ENCODE assay signal across 21 cellular contexts in genomic region chr13:111539791-111540446, GRCh38.
A peak's percentile ranks its signal among the peaks of the same experiment; 100 is the strongest.
DNase-seq lines count a peak whose midpoint lies in the region; ATAC-seq and TF ChIP-seq lines count a peak whose summit lies in the region.
"Had no signal": no experiment of that assay in that cellular context is flagged by ENCODE, and none has a peak within 500 bp of the region (broad histone marks: within the 10 kb centered on the region; RNA-seq: fewer than 3 reads in every experiment).

No MANE protein-coding gene starts in this region.

- DNase-seq in NCI-H748 (lab: John Stamatoyannopoulos, UW; ENCODE audit: unreplicated experiment) (peak; percentile 55), NCI-H748 treated with DMSO at 0.1 percent for 48 hours (lab: John Stamatoyannopoulos, UW) (no peak), NB4 (ENCODE audit: low read depth) (peak; percentile 20), coronary artery (ENCODE audit: low spot score) (peak; percentile 63), spleen (peak; percentile 66), NCI-H146 (lab: John Stamatoyannopoulos, UW) (no peak)
- DNase-seq in activated naive CD4-positive, alpha-beta T cell (lab: John Stamatoyannopoulos, UW): no peak
- DNase-seq: BE2C; Caco-2; CD4-positive, CD25-positive, alpha-beta regulatory T cell; HCEC 1CT; Kasumi-1; MM.1S; NCI-H1105 treated with DMSO at 0.1 percent for 48 hours; NCI-H187; NCI-H526 treated with DMSO at 0.1 percent for 48 hours; PC-3; RPMI8226; SHP77 treated with DMSO at 0.1 percent for 48 hours; SK-N-SH had no signal

- TF ChIP-seq CTCF in NB4 (IDR thresholded peaks at IDR 0.05; ENCODE audit: low read depth, low read length): peak; percentile 4
- no peak for TF ChIP-seq CTCF in coronary artery (IDR thresholded peaks at IDR 0.05)
- no peak for TF ChIP-seq CTCF in spleen (IDR thresholded peaks at IDR 0.05 in 8 of 11, conservative IDR thresholded peaks at IDR 0.05 in 3 of 11)

- 83 to 89% (median 83%) methylated on average over 17 of the region's 17 CpGs for WGBS in spleen, 5 donors

- no peak overlapping the region for H3K27ac ChIP-seq in coronary artery
- no peak overlapping the region for H3K27ac ChIP-seq in spleen

- H3K4me3 ChIP-seq in NB4 (ENCODE audit: low read depth, low read length) (no peak overlapping the region), coronary artery (no peak overlapping the region), spleen (no peak overlapping the region)

- peaks cover 0 to 4% (median 0%) of the 10 kb centered on the region in 8 donors for H3K9me3 ChIP-seq in spleen
- H3K9me3 ChIP-seq: BE2C, Caco-2, SK-N-SH had no signal

- H3K36me3 ChIP-seq in spleen: no peaks in the 10 kb centered on the region
- H3K36me3 ChIP-seq: BE2C had no signal

- no peak for ATAC-seq in GM18861 (IDR thresholded peaks at IDR 0.05; ENCODE audit: unreplicated experiment)
- ATAC-seq: PC-3 had no signal

- no peaks in the 10 kb centered on the region for H3K4me1 ChIP-seq in spleen
- H3K4me1 ChIP-seq: BE2C, Caco-2 had no signal

- H3K27me3 ChIP-seq in spleen (replicated peaks in 1 of 7): peaks cover 0 to 58% (median 12%) of the 10 kb centered on the region in 7 donors

- intact Hi-C loops in spleen (cut with DNase I; ENCODE audit: low total_unique reads): no loop called here

- TF ChIP-seq POLR2A in NB4 (IDR thresholded peaks at IDR 0.05; ENCODE audit: extremely low read depth, insufficient read length) (no peak), spleen (IDR thresholded peaks at IDR 0.05) (no peak)

Comparison
In these comparisons a context has a peak if more than half of its experiments do, and no peak if none do; other contexts are left out.
1. DNase-seq: peak in NCI-H748 (single experiment), NB4 (single experiment), coronary artery (single experiment) and spleen (single experiment); none in NCI-H748 treated with DMSO at 0.1 percent for 48 hours (single experiment), NCI-H146 (single experiment) and activated naive CD4-positive, alpha-beta T cell (0 of 4).